16 cellular contexts compared by ENCODE assay signal in the genomic region with DNA sequence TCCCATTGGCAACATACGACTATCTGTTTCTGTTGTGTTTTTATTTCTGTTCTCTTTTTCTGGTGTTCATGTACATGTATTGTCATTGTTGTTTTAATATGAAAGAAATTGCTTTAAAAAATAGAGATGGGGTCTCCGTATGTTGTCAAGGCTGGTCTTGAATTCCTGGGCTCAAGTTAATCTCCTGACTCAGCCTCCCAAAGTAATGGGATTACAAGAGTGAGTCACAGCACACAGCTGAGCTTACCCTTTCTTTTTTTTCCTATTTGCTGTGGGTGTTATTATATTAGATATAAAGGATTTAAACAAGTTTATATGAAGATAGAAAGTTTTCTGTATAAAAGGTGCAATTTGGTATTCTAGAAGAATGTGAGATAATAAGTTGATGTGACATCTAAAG.
DNase-seq lines count a peak whose midpoint lies in the region; ATAC-seq, FAIRE-seq and TF ChIP-seq lines count a peak whose summit lies in the region.
"Had no signal": no experiment of that assay in that cellular context is flagged by ENCODE, and none has a peak within 500 bp of the region (broad histone marks: within the 10 kb centered on the region; RNA-seq: fewer than 3 reads in every experiment).

No MANE protein-coding gene starts in this region.

- H3K36me3 ChIP-seq in MG63 (no peaks in the 10 kb centered on the region), keratinocyte (ENCODE audit: control insufficient read depth in 2 of 2, extremely low read depth in 1 of 2, insufficient read depth in 2 of 2, low read length in 2 of 2) (no peaks in the 10 kb centered on the region)
- H3K36me3 ChIP-seq: BLaER1 treated with 17β-estradiol and CSF1 and Interleukin-3, amounts not matched to agents 10 nM and 100 nM had no signal

- no peak overlapping the region for H3K4me2 ChIP-seq in keratinocyte (ENCODE audit: control insufficient read depth, extremely low read depth, insufficient read depth, low read depth, low read length)
- H3K4me2 ChIP-seq: BLaER1 treated with 17β-estradiol and CSF1 and Interleukin-3, amounts not matched to agents 10 nM and 100 nM; PC-9 had no signal

- no peaks in the 10 kb centered on the region for H3K9me1 ChIP-seq in keratinocyte (ENCODE audit: control insufficient read depth, extremely low read depth, insufficient read depth, low read length)

- DNase-seq in MG63, result peak; percentile 18
- DNase-seq in astrocyte of the spinal cord (ENCODE audit: low read depth, low spot score), result peak; percentile 69
- DNase-seq in keratinocyte (ENCODE audit: low read depth, low spot score), result no peak
- no peak for DNase-seq in NCI-H2171 treated with DMSO at 0.1 percent for 48 hours (lab: John Stamatoyannopoulos, UW)
- DNase-seq in AG08396 (ENCODE audit: low spot score), result no peak
- DNase-seq: DMS 273 treated with DMSO at 0.1 percent for 48 hours, IMR-90, NCI-H1436 treated with DMSO at 0.1 percent for 48 hours, NCI-H2081 treated with DMSO at 0.1 percent for 48 hours, NCI-H226, NCI-H526 treated with DMSO at 0.1 percent for 48 hours, PC-9 had no signal

- H2AFZ ChIP-seq in keratinocyte (ENCODE audit: control insufficient read depth, low read length), result peak overlapping the region; percentile 15
- H2AFZ ChIP-seq: PC-9 had no signal

- H3K4me1 ChIP-seq in keratinocyte (ENCODE audit: control insufficient read depth, extremely low read depth, insufficient read depth, low read length), result peaks cover 42% of the 10 kb centered on the region
- H3K4me1 ChIP-seq: BLaER1 treated with 17β-estradiol and CSF1 and Interleukin-3, amounts not matched to agents 10 nM and 100 nM had no signal

- H3K27ac ChIP-seq in keratinocyte (ENCODE audit: control insufficient read depth, insufficient read depth, low read length), result no peak overlapping the region
- H3K27ac ChIP-seq: BLaER1 treated with 17β-estradiol and CSF1 and Interleukin-3, amounts not matched to agents 10 nM and 100 nM; PC-9 had no signal

- in situ Hi-C loops in astrocyte of the spinal cord (cut with HindIII; ENCODE audit: low sequenced_read_pairs), result no loop called here

- peak; percentile 23 for FAIRE-seq in keratinocyte (lab: Jason Lieb, UNC)
- FAIRE-seq: H54 had no signal

- no peaks in the 10 kb centered on the region for H3K9me3 ChIP-seq in MG63
- H3K9me3 ChIP-seq in keratinocyte (ENCODE audit: control insufficient read depth, low read depth, low read length), result no peaks in the 10 kb centered on the region
- H3K9me3 ChIP-seq: BLaER1 treated with 17β-estradiol and CSF1 and Interleukin-3, amounts not matched to agents 10 nM and 100 nM had no signal

- TF ChIP-seq CTCF in astrocyte of the spinal cord (IDR thresholded peaks at IDR 0.05; ENCODE audit: low read depth, low read length), result no peak
- TF ChIP-seq CTCF in keratinocyte (optimal IDR thresholded peaks at IDR 0.05 in 1 of 3, IDR thresholded peaks at IDR 0.05 in 1 of 3, conservative IDR thresholded peaks at IDR 0.05 in 1 of 3; ENCODE audit: extremely low read depth in 1 of 3, insufficient read depth in 2 of 3, low read length in 3 of 3), result no peak

- H3K4me3 ChIP-seq in MG63 (no peak overlapping the region), astrocyte of the spinal cord (ENCODE audit: low read depth, low read length) (no peak overlapping the region), keratinocyte (ENCODE audit: control insufficient read depth in 2 of 3, extremely low read depth in 1 of 3, insufficient read depth in 2 of 3, low read depth in 1 of 3, low read length in 3 of 3) (no peak overlapping the region)
- H3K4me3 ChIP-seq: BLaER1 treated with 17β-estradiol and CSF1 and Interleukin-3, amounts not matched to agents 10 nM and 100 nM; PC-9 had no signal

- H3K9ac ChIP-seq in keratinocyte (ENCODE audit: control insufficient read depth, extremely low read depth, insufficient read depth, low read length), result no peak overlapping the region
- H3K9ac ChIP-seq: BLaER1 treated with 17β-estradiol and CSF1 and Interleukin-3, amounts not matched to agents 10 nM and 100 nM had no signal

- ATAC-seq in GM18498 (IDR thresholded peaks at IDR 0.05; ENCODE audit: unreplicated experiment) (no peak), GM18517 (IDR thresholded peaks at IDR 0.05; ENCODE audit: unreplicated experiment) (no peak)

- H3K27me3 ChIP-seq in MG63, result no peaks in the 10 kb centered on the region
- H3K27me3 ChIP-seq in keratinocyte (ENCODE audit: control insufficient read depth, extremely low read depth, insufficient read depth, low read length), result no peaks in the 10 kb centered on the region
- H3K27me3 ChIP-seq: BLaER1 treated with 17β-estradiol and CSF1 and Interleukin-3, amounts not matched to agents 10 nM and 100 nM had no signal

- dilution Hi-C loops in keratinocyte (cut with MboI; ENCODE audit: extremely low pct_ligation_motif_present, low sequenced_read_pairs), result no loop called here

- no peaks in the 10 kb centered on the region for H3K79me2 ChIP-seq in keratinocyte (ENCODE audit: control insufficient read depth, insufficient read depth, low read length)

- no peaks in the 10 kb centered on the region for H4K20me1 ChIP-seq in keratinocyte (ENCODE audit: control insufficient read depth, extremely low read depth, insufficient read depth, low read length)
- H4K20me1 ChIP-seq: BLaER1 treated with 17β-estradiol and CSF1 and Interleukin-3, amounts not matched to agents 10 nM and 100 nM had no signal

Comparison
In these comparisons a context has a peak if more than half of its experiments do, and no peak if none do; other contexts are left out.
1. DNase-seq: peak in MG63 (single experiment) and astrocyte of the spinal cord (single experiment); none in keratinocyte (single experiment), NCI-H2171 treated with DMSO at 0.1 percent for 48 hours (single experiment) and AG08396 (single experiment).